ENCODE assay signal across 8 cellular contexts in the genomic region with DNA sequence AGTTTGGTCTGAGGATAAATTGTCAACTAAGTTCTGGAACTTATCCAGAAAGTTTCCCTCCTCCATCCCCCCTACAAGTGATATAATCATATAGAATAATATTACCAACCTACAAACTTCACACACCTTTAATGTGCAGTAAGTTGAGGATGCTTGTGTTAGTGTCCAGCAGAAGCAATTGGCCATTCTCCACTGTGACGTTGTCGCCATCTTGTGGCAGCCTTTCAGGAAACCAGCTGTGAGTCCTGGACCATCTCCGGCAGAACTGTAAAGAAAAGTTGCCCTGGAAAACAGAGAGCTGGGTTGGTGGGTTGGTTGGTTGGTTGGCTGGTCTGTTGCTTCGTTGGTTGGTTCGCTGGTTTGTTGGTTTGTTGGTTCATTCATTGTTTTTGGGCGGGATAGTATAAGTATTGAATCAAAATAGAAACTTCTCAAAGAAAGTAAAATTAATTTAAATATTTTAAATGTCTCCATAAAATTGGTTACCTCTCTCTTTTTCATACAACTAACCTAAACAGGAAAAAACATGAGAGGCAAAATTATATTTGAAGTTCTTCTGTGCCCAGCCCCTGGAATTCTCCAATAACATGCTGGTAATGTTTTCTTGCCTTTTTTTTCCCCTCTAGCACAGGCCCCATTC.
DNase-seq lines count a peak whose midpoint lies in the region; ATAC-seq and TF ChIP-seq lines count a peak whose summit lies in the region.

No MANE protein-coding gene starts in this region.

- no peak overlapping the region for H3K27ac Mint-ChIP-seq in CD14-positive monocyte

- no peaks in the 10 kb centered on the region for H3K79me2 ChIP-seq in osteoblast (ENCODE audit: insufficient read depth, low read length)

- no peaks in the 10 kb centered on the region for H3K36me3 Mint-ChIP-seq in CD14-positive monocyte

- ATAC-seq in GM18517 (IDR thresholded peaks at IDR 0.05; ENCODE audit: unreplicated experiment) (peak; percentile 74), HG02973 (IDR thresholded peaks at IDR 0.05; ENCODE audit: unreplicated experiment) (peak; percentile 71)

- H3K9me3 ChIP-seq in WERI-Rb-1 (ENCODE audit: severe bottlenecking) = no peaks in the 10 kb centered on the region
- no peaks in the 10 kb centered on the region for H3K9me3 ChIP-seq in osteoblast (ENCODE audit: low read depth, low read length)

- no peaks in the 10 kb centered on the region for H3K4me1 ChIP-seq in osteoblast (ENCODE audit: insufficient read depth, low read length)

- H3K27ac ChIP-seq in WERI-Rb-1 = no peak overlapping the region
- no peak overlapping the region for H3K27ac ChIP-seq in osteoblast (ENCODE audit: low read depth, low read length)

- H3K27me3 Mint-ChIP-seq in CD14-positive monocyte (ENCODE audit: low read depth in 3 of 3) = peaks cover 5 to 11% (median 8%) of the 10 kb centered on the region in 3 donors

- H3K4me3 ChIP-seq in WERI-Rb-1 (ENCODE audit: low read depth, low read length) = no peak overlapping the region
- H3K4me3 ChIP-seq in fibroblast of villous mesenchyme (ENCODE audit: low read depth, low read length) = no peak overlapping the region
- H3K4me3 ChIP-seq in osteoblast (ENCODE audit: insufficient read depth, low read length) = no peak overlapping the region

- TF ChIP-seq CTCF in CD14-positive monocyte (IDR thresholded peaks at IDR 0.05) = peak; percentile 59
- TF ChIP-seq CTCF in WERI-Rb-1 (IDR thresholded peaks at IDR 0.05; ENCODE audit: low read depth, low read length) = peak; percentile 96
- peak; percentile 74 for TF ChIP-seq CTCF in fibroblast of villous mesenchyme (IDR thresholded peaks at IDR 0.05; ENCODE audit: insufficient read depth, low read depth, low read length)
- TF ChIP-seq CTCF in osteoblast (IDR thresholded peaks at IDR 0.05; ENCODE audit: extremely low read depth, low read depth, low read length) = peak; percentile 79

- H3K9me3 Mint-ChIP-seq in CD14-positive monocyte = no peaks in the 10 kb centered on the region

- no peaks in the 10 kb centered on the region for H3K27me3 ChIP-seq in WERI-Rb-1 (ENCODE audit: insufficient read depth, low read depth, severe bottlenecking)
- H3K27me3 ChIP-seq in osteoblast (ENCODE audit: insufficient read depth, low read length) = no peaks in the 10 kb centered on the region

- DNase-seq in CD14-positive monocyte (ENCODE audit: low spot score) (peak; percentile 43), NCI-H2107 (lab: John Stamatoyannopoulos, UW) (peak; percentile 8), WERI-Rb-1 (peak; percentile 91), fibroblast of villous mesenchyme (ENCODE audit: low read depth) (peak; percentile 51), osteoblast (ENCODE audit: insufficient read length, low spot score, missing footprints) (no peak), cerebellar nuclear complex (lab: John Stamatoyannopoulos, UW) (no peak)

- no peaks in the 10 kb centered on the region for H3K4me1 Mint-ChIP-seq in CD14-positive monocyte

- no peak overlapping the region for H3K4me3 Mint-ChIP-seq in CD14-positive monocyte

- H3K4me2 ChIP-seq in osteoblast (ENCODE audit: insufficient read depth, low read length) = no peak overlapping the region

- intact Hi-C loops in CD14-positive monocyte (cut with micrococcal nuclease) = loop anchor here (5.0 to 10.0 kb wide), 2 partner anchors 1143 to 1145 kb away; a partner anchor contains a TSS

- H2AFZ ChIP-seq in osteoblast (ENCODE audit: low read length) = no peak overlapping the region

- no peaks in the 10 kb centered on the region for H3K36me3 ChIP-seq in WERI-Rb-1
- H3K36me3 ChIP-seq in osteoblast (ENCODE audit: insufficient read depth, low read length) = no peaks in the 10 kb centered on the region

- no peaks in the 10 kb centered on the region for H4K20me1 ChIP-seq in osteoblast (ENCODE audit: insufficient read depth, low read length)

Comparison
In these comparisons a context has a peak if more than half of its experiments do, and no peak if none do; other contexts are left out.
1. DNase-seq: peak in CD14-positive monocyte (single experiment), NCI-H2107 (single experiment), WERI-Rb-1 (single experiment) and fibroblast of villous mesenchyme (single experiment); none in osteoblast (single experiment) and cerebellar nuclear complex (0 of 2).
2. Peak in every context shown above with its lines, with median percentiles within 50 percentile points of each other: CTCF ChIP-seq.